Comparison of ENCODE assay signal across 9 cellular contexts in genomic region chr1:205458777-205459566, GRCh38. TPM values are rescaled to one million over a fixed set of nuclear protein-coding genes. Genes with fewer than 3 reads are reported as not detected.
A peak's percentile ranks its signal among the peaks of the same experiment; 100 is the strongest.
DNase-seq lines count a peak whose midpoint lies in the region; FAIRE-seq and TF ChIP-seq lines count a peak whose summit lies in the region.
"Had no signal": no experiment of that assay in that cellular context is flagged by ENCODE, and none has a peak within 500 bp of the region (broad histone marks: within the 10 kb centered on the region; RNA-seq: fewer than 3 reads in every experiment).

No MANE protein-coding gene starts in this region.

- peak; percentile 71 for DNase-seq in EH (ENCODE audit: low read depth)
- peak; percentile 35 for DNase-seq in LoVo (ENCODE audit: low spot score)
- DNase-seq in astrocyte (ENCODE audit: low read depth), result peak; percentile 44
- no peak for DNase-seq in lower leg skin (ENCODE audit: low spot score in 2 of 2)
- no peak for DNase-seq in tibial nerve (ENCODE audit: low spot score in 2 of 2)
- DNase-seq in NCI-H128 (lab: John Stamatoyannopoulos, UW; ENCODE audit: unreplicated experiment), result no peak
- no peak for DNase-seq in NCI-H1694 treated with DMSO at 0.1 percent for 48 hours (lab: John Stamatoyannopoulos, UW)

- TF ChIP-seq RAD21 in liver (IDR thresholded peaks at IDR 0.05), result no peak

- no peak overlapping the region for H3K27ac Mint-ChIP-seq in astrocyte (ENCODE audit: unreplicated experiment)

- H3K9me3 ChIP-seq in astrocyte (ENCODE audit: insufficient read depth, low read depth, low read length), result no peaks in the 10 kb centered on the region
- H3K9me3 ChIP-seq in liver (ENCODE audit: control insufficient read depth in 4 of 4, low read length in 3 of 4), result no peaks in the 10 kb centered on the region
- no peaks in the 10 kb centered on the region for H3K9me3 ChIP-seq in tibial nerve
- H3K9me3 ChIP-seq: thoracic aorta had no signal

- no peak overlapping the region for H3K27ac ChIP-seq in astrocyte (ENCODE audit: low read depth, low read length)
- H3K27ac ChIP-seq in liver (ENCODE audit: low read depth in 1 of 2, low read length in 2 of 2), result no peak overlapping the region
- no peak overlapping the region for H3K27ac ChIP-seq in tibial nerve
- H3K27ac ChIP-seq: thoracic aorta had no signal

- H2AFZ ChIP-seq in astrocyte (ENCODE audit: low read depth, low read length), result no peak overlapping the region

- H3K4me3 ChIP-seq in astrocyte (ENCODE audit: insufficient read depth, low read depth, low read length), result no peak overlapping the region
- H3K4me3 ChIP-seq in liver (ENCODE audit: low read depth in 1 of 3, low read length in 3 of 3), result no peak overlapping the region
- no peak overlapping the region for H3K4me3 ChIP-seq in lower leg skin (ENCODE audit: low read depth, poor library complexity, severe bottlenecking)
- H3K4me3 ChIP-seq in tibial nerve, result no peak overlapping the region
- H3K4me3 ChIP-seq: thoracic aorta had no signal

- H3K9me3 Mint-ChIP-seq in astrocyte (ENCODE audit: unreplicated experiment), result no peaks in the 10 kb centered on the region

- H3K9ac ChIP-seq in astrocyte (ENCODE audit: low read length) (no peak overlapping the region), liver (ENCODE audit: low read depth in 1 of 2, low read length in 2 of 2) (no peak overlapping the region)

- peaks cover 46% of the 10 kb centered on the region for H3K27me3 Mint-ChIP-seq in astrocyte (ENCODE audit: low read depth, unreplicated experiment)

- H3K36me3 ChIP-seq in astrocyte (ENCODE audit: insufficient read depth, low read length), result no peaks in the 10 kb centered on the region
- H3K36me3 ChIP-seq in liver (ENCODE audit: control insufficient read depth in 4 of 4, insufficient read depth in 3 of 4, low read depth in 1 of 4, low read length in 3 of 4), result no peaks in the 10 kb centered on the region
- no peaks in the 10 kb centered on the region for H3K36me3 ChIP-seq in tibial nerve
- H3K36me3 ChIP-seq: thoracic aorta had no signal

- intact Hi-C loops in lower leg skin (cut with DNase I; ENCODE audit: low total_unique reads), result no loop called here

- H3K4me3 Mint-ChIP-seq in astrocyte (ENCODE audit: unreplicated experiment), result no peak overlapping the region

- TF ChIP-seq POLR2A in lower leg skin (IDR thresholded peaks at IDR 0.05) (no peak), tibial nerve (IDR thresholded peaks at IDR 0.05) (no peak)

- FAIRE-seq in astrocyte (lab: Jason Lieb, UNC), result no peak

- WGBS in liver, result 49% methylated on average over 6 of the region's 6 CpGs
- WGBS in lower leg skin, 2 donors, result 43 to 48% methylated on average over 6 of the region's 6 CpGs
- WGBS in tibial nerve, 2 donors, result 52 to 57% methylated on average over 6 of the region's 6 CpGs

- no peak for TF ChIP-seq EP300 in tibial nerve (IDR thresholded peaks at IDR 0.05)

- peaks cover 63% of the 10 kb centered on the region for H3K27me3 ChIP-seq in astrocyte (ENCODE audit: insufficient read depth, low read length)
- H3K27me3 ChIP-seq in liver (ENCODE audit: control insufficient read depth in 4 of 4, insufficient read depth in 4 of 4, low read length in 3 of 4), result peaks cover 9 to 10% (median 10%) of the 10 kb centered on the region in 4 donors
- H3K27me3 ChIP-seq in tibial nerve, result peaks cover 4 to 84% of the 10 kb centered on the region in 2 donors

- H3K79me2 ChIP-seq in astrocyte (ENCODE audit: insufficient read depth, low read length), result no peaks in the 10 kb centered on the region

- H3K36me3 Mint-ChIP-seq in astrocyte (ENCODE audit: low read depth, unreplicated experiment), result no peaks in the 10 kb centered on the region

- peaks cover 6% of the 10 kb centered on the region for H3K4me1 Mint-ChIP-seq in astrocyte (ENCODE audit: low read depth, unreplicated experiment)

- no peak overlapping the region for H3K4me2 ChIP-seq in astrocyte (ENCODE audit: low read length)

- TF ChIP-seq CTCF in astrocyte (IDR thresholded peaks at IDR 0.05; ENCODE audit: insufficient read depth, low read depth, low read length) (no peak), liver (IDR thresholded peaks at IDR 0.05; ENCODE audit: low read depth, low read length, missing input control) (no peak), lower leg skin (IDR thresholded peaks at IDR 0.05) (no peak), tibial nerve (IDR thresholded peaks at IDR 0.05) (no peak)

- peaks cover 4% of the 10 kb centered on the region for H4K20me1 ChIP-seq in astrocyte (ENCODE audit: insufficient read depth, low read length)

- H3K4me1 ChIP-seq in astrocyte (ENCODE audit: insufficient read depth, low read length) (peaks cover 2% of the 10 kb centered on the region), liver (ENCODE audit: control insufficient read depth in 4 of 4, insufficient read depth in 4 of 4, low read length in 3 of 4) (peaks cover 0 to 14% (median 9%) of the 10 kb centered on the region in 4 donors), tibial nerve (peaks cover 0 to 26% (median 10%) of the 10 kb centered on the region in 4 donors)

TF ChIP-seq in liver, 16 proteins besides CTCF, POLR2A, EP300 and RAD21:
- TF ChIP-seq ATF3 (IDR thresholded peaks at IDR 0.05), result no peak
- TF ChIP-seq REST (IDR thresholded peaks at IDR 0.05), result peak; percentile 98

RNA-seq across cellular contexts. Expression of gene BLACAT1, which starts 3.1 kb away (rescaled TPM):
- total RNA-seq in astrocyte, result 2.2 and 2.3 TPM in 2 replicates
- total RNA-seq in liver, result not detected
- polyA plus RNA-seq in liver, result not detected
- under 1 TPM in 1 of 4 donors, not detected in 3; 0.26 TPM for total RNA-seq in lower leg skin
- under 1 TPM in 1 of 4 donors, not detected in 3; 0.44 TPM for total RNA-seq in tibial nerve
- total RNA-seq: thoracic aorta had no signal

RNA-seq across cellular contexts. Expression of gene LEMD1, which starts 37.1 kb away (rescaled TPM):
- 2.5 and 3.1 TPM in 2 replicates for total RNA-seq in astrocyte
- not detected for total RNA-seq in liver
- not detected for polyA plus RNA-seq in liver
- not detected for total RNA-seq in lower leg skin
- not detected for total RNA-seq in tibial nerve
- total RNA-seq: thoracic aorta had no signal

RNA-seq across cellular contexts. Expression of gene CDK18, which starts 45.5 kb away (rescaled TPM):
- total RNA-seq in astrocyte (15.7 and 17.8 TPM in 2 replicates), liver (1 to 10 TPM; 3.1 to 3.7 TPM), lower leg skin (1 to 10 TPM; 4.5 to 6.5 (median 5.1) TPM), tibial nerve (10 to 100 TPM in 1 of 4 donors, 1 to 10 TPM in 3; 5.1 to 14.1 (median 7.5) TPM)
- 1 to 10 TPM; 2.4 to 3.0 TPM for polyA plus RNA-seq in liver

Comparison
In these comparisons a context has a peak if more than half of its experiments do, and no peak if none do; other contexts are left out.
1. DNase-seq: peak in EH (single experiment), LoVo (single experiment) and astrocyte (single experiment); none in lower leg skin (0 of 2), tibial nerve (0 of 2), NCI-H128 (single experiment) and NCI-H1694 treated with DMSO at 0.1 percent for 48 hours (single experiment).